1 cellular context compared by ENCODE assay signal in the genomic region with DNA sequence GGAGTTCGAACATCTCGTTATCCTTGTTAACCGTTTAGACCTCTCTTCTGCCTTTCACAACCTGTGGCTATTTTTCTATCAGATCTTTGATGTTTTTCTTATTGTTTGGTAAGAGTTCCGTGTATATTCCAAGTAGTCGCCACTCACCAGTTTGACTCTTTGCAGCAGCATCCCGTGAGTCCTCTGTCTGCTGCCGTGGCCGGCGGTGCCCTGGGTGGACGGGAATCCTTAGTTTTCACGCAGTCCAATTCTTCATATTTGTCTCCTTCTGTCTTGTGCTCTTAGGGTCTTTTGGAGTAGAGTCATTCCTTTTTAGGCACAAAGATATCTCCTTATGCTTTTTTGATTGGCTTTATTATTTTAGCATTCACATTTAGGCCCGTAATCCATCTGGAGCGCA.
TF ChIP-seq lines count a peak whose summit lies in the region.

No MANE protein-coding gene starts in this region.

TF ChIP-seq in HCT116, 20 proteins besides CTCF, POLR2A, EP300 and RAD21:
- TF ChIP-seq CEBPB (IDR thresholded peaks at IDR 0.05; ENCODE audit: low read depth): no peak
- no peak for TF ChIP-seq ZFX (IDR thresholded peaks at IDR 0.05)
- TF ChIP-seq ZNF274 (IDR thresholded peaks at IDR 0.05; ENCODE audit: low read depth, low read length): no peak
- TF ChIP-seq SRF (IDR thresholded peaks at IDR 0.05; ENCODE audit: low read depth): no peak
- no peak for TF ChIP-seq EGR1 (IDR thresholded peaks at IDR 0.05; ENCODE audit: low read depth)
- TF ChIP-seq ELF1 (IDR thresholded peaks at IDR 0.05; ENCODE audit: borderline replicate concordance, low read depth): no peak
- TF ChIP-seq EZH2 (IDR thresholded peaks at IDR 0.05): no peak
- no peak for TF ChIP-seq TCF7L2 (IDR thresholded peaks at IDR 0.05; ENCODE audit: borderline replicate concordance, extremely low read depth, insufficient read depth, insufficient read length)
- TF ChIP-seq, protein P1, sequence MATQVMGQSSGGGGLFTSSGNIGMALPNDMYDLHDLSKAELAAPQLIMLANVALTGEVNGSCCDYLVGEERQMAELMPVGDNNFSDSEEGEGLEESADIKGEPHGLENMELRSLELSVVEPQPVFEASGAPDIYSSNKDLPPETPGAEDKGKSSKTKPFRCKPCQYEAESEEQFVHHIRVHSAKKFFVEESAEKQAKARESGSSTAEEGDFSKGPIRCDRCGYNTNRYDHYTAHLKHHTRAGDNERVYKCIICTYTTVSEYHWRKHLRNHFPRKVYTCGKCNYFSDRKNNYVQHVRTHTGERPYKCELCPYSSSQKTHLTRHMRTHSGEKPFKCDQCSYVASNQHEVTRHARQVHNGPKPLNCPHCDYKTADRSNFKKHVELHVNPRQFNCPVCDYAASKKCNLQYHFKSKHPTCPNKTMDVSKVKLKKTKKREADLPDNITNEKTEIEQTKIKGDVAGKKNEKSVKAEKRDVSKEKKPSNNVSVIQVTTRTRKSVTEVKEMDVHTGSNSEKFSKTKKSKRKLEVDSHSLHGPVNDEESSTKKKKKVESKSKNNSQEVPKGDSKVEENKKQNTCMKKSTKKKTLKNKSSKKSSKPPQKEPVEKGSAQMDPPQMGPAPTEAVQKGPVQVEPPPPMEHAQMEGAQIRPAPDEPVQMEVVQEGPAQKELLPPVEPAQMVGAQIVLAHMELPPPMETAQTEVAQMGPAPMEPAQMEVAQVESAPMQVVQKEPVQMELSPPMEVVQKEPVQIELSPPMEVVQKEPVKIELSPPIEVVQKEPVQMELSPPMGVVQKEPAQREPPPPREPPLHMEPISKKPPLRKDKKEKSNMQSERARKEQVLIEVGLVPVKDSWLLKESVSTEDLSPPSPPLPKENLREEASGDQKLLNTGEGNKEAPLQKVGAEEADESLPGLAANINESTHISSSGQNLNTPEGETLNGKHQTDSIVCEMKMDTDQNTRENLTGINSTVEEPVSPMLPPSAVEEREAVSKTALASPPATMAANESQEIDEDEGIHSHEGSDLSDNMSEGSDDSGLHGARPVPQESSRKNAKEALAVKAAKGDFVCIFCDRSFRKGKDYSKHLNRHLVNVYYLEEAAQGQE (IDR thresholded peaks at IDR 0.05; ENCODE audit: low read depth): no peak
- no peak for TF ChIP-seq FOSL1 (IDR thresholded peaks at IDR 0.05; ENCODE audit: low read depth)
- no peak for TF ChIP-seq POLR2AphosphoS5 (IDR thresholded peaks at IDR 0.05; ENCODE audit: low read depth, low read length)
- TF ChIP-seq SIN3A (IDR thresholded peaks at IDR 0.05; ENCODE audit: low read depth): no peak
- TF ChIP-seq, protein P2, sequence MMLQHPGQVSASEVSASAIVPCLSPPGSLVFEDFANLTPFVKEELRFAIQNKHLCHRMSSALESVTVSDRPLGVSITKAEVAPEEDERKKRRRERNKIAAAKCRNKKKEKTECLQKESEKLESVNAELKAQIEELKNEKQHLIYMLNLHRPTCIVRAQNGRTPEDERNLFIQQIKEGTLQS (IDR thresholded peaks at IDR 0.05): no peak
- TF ChIP-seq MAX (IDR thresholded peaks at IDR 0.05): no peak
- TF ChIP-seq JUND (IDR thresholded peaks at IDR 0.05): no peak
- TF ChIP-seq YY1 (IDR thresholded peaks at IDR 0.05; ENCODE audit: extremely low read depth, insufficient replicate concordance, low read depth, low read length): no peak
